In genomic region chr7:93828260-93828659, GRCh38 we compare ENCODE assay signal across 17 cellular contexts.
A peak's percentile ranks its signal among the peaks of the same experiment; 100 is the strongest.
DNase-seq lines count a peak whose midpoint lies in the region; ATAC-seq and TF ChIP-seq lines count a peak whose summit lies in the region.
"Had no signal": no experiment of that assay in that cellular context is flagged by ENCODE, and none has a peak within 500 bp of the region (broad histone marks: within the 10 kb centered on the region; RNA-seq: fewer than 3 reads in every experiment).

No MANE protein-coding gene starts in this region.

- WGBS in thyroid gland, 2 donors: 78 to 84% methylated on average over 5 of the region's 5 CpGs

- H3K36me3 ChIP-seq in KMS-11 (ENCODE audit: insufficient read depth) (no peaks in the 10 kb centered on the region), thyroid gland (no peaks in the 10 kb centered on the region)
- H3K36me3 ChIP-seq: heart left ventricle had no signal

- TF ChIP-seq CTCF in KMS-11 (conservative IDR thresholded peaks at IDR 0.05; ENCODE audit: low read depth, low read length): no peak
- no peak for TF ChIP-seq CTCF in thyroid gland (IDR thresholded peaks at IDR 0.05)

- peaks cover 11% of the 10 kb centered on the region for H3K4me1 ChIP-seq in KMS-11 (ENCODE audit: low read depth, poor library complexity, severe bottlenecking)
- no peaks in the 10 kb centered on the region for H3K4me1 ChIP-seq in thyroid gland
- H3K4me1 ChIP-seq: heart left ventricle, testis had no signal

- ATAC-seq in GM18498 (IDR thresholded peaks at IDR 0.05; ENCODE audit: unreplicated experiment): peak; percentile 87
- peak; percentile 80 for ATAC-seq in GM19455 (IDR thresholded peaks at IDR 0.05; ENCODE audit: unreplicated experiment)
- peak; percentile 62 for ATAC-seq in HG02852 (IDR thresholded peaks at IDR 0.05; ENCODE audit: unreplicated experiment)
- ATAC-seq: activated naive CD8-positive, alpha-beta T cell treated with anti-CD3 and anti-CD28 coated beads, Interleukin-2, amount 50 U/mL, for 24 hours; activated T-cell treated with anti-CD3 and anti-CD28 coated beads, Interleukin-2, amount 50 U/mL, for 4 hours; heart left ventricle; natural killer cell had no signal

- H3K27ac ChIP-seq in KMS-11 (no peak overlapping the region), thyroid gland (no peak overlapping the region)
- H3K27ac ChIP-seq: heart left ventricle, testis had no signal

- DNase-seq in thyroid gland: no peak
- no peak for DNase-seq in NCI-H446 (lab: John Stamatoyannopoulos, UW)
- no peak for DNase-seq in NCI-H1092 treated with DMSO at 0.1 percent for 48 hours (lab: John Stamatoyannopoulos, UW)
- DNase-seq in T-helper 2 cell treated with Interferon-gamma antibody and Interleukin-4, amounts not matched to agents 5 μg/mL and 100 μg/mL, for 36 hours (ENCODE audit: low spot score): no peak
- DNase-seq: activated CD4-positive, alpha-beta T cell treated with anti-CD3 and anti-CD28 coated beads, Interleukin-2, amount 50 U/mL, for 48 hours; activated naive CD8-positive, alpha-beta T cell treated with anti-CD3 and anti-CD28 coated beads, Interleukin-2, amount 50 U/mL, for 24 hours; activated T-cell treated with anti-CD3 and anti-CD28 coated beads, Interleukin-2, amount 50 U/mL, for 4 hours; CD8-positive, alpha-beta memory T cell; heart left ventricle; mammary epithelial cell; natural killer cell; NCI-H82; testis had no signal

- H3K27ac Mint-ChIP-seq in T-helper 2 cell treated with Interferon-gamma antibody and Interleukin-4, amounts not matched to agents 5 μg/mL and 100 μg/mL, for 36 hours: no peak overlapping the region
- H3K27ac Mint-ChIP-seq: activated naive CD8-positive, alpha-beta T cell treated with anti-CD3 and anti-CD28 coated beads, Interleukin-2, amount 50 U/mL, for 24 hours; CD8-positive, alpha-beta memory T cell; natural killer cell had no signal

- H3K27me3 ChIP-seq in KMS-11 (ENCODE audit: insufficient read depth, low read depth) (no peaks in the 10 kb centered on the region), thyroid gland (no peaks in the 10 kb centered on the region)
- H3K27me3 ChIP-seq: testis had no signal

- no peak overlapping the region for H3K4me3 ChIP-seq in KMS-11 (IDR thresholded peaks at IDR 0.05; ENCODE audit: insufficient read depth, low read depth, low read length)
- H3K4me3 ChIP-seq in thyroid gland (replicated peaks in 1 of 3): no peak overlapping the region
- H3K4me3 ChIP-seq: heart left ventricle, testis had no signal

- no peaks in the 10 kb centered on the region for H3K27me3 Mint-ChIP-seq in T-helper 2 cell treated with Interferon-gamma antibody and Interleukin-4, amounts not matched to agents 5 μg/mL and 100 μg/mL, for 36 hours (ENCODE audit: low read depth)
- H3K27me3 Mint-ChIP-seq: activated naive CD8-positive, alpha-beta T cell treated with anti-CD3 and anti-CD28 coated beads, Interleukin-2, amount 50 U/mL, for 24 hours; CD8-positive, alpha-beta memory T cell had no signal

- H2AFZ ChIP-seq in KMS-11 (ENCODE audit: low read depth): no peak overlapping the region

- TF ChIP-seq POLR2A in thyroid gland (IDR thresholded peaks at IDR 0.05): no peak

- H3K4me2 ChIP-seq in KMS-11: peak overlapping the region; percentile 12; the same call in 1 of the 2 replicates

- no peak overlapping the region for H3K4me3 Mint-ChIP-seq in T-helper 2 cell treated with Interferon-gamma antibody and Interleukin-4, amounts not matched to agents 5 μg/mL and 100 μg/mL, for 36 hours
- H3K4me3 Mint-ChIP-seq: activated naive CD8-positive, alpha-beta T cell treated with anti-CD3 and anti-CD28 coated beads, Interleukin-2, amount 50 U/mL, for 24 hours; activated T-cell treated with anti-CD3 and anti-CD28 coated beads, Interleukin-2, amount 50 U/mL, for 4 hours; CD8-positive, alpha-beta memory T cell; natural killer cell had no signal

- H4K20me1 ChIP-seq in KMS-11 (ENCODE audit: insufficient read depth): no peaks in the 10 kb centered on the region

- no peaks in the 10 kb centered on the region for H3K9me3 Mint-ChIP-seq in T-helper 2 cell treated with Interferon-gamma antibody and Interleukin-4, amounts not matched to agents 5 μg/mL and 100 μg/mL, for 36 hours
- H3K9me3 Mint-ChIP-seq: activated naive CD8-positive, alpha-beta T cell treated with anti-CD3 and anti-CD28 coated beads, Interleukin-2, amount 50 U/mL, for 24 hours; activated T-cell treated with anti-CD3 and anti-CD28 coated beads, Interleukin-2, amount 50 U/mL, for 4 hours; natural killer cell had no signal

- intact Hi-C loops in thyroid gland (cut with DNase I): no loop called here

- no peak overlapping the region for H3K9ac ChIP-seq in KMS-11

- no peaks in the 10 kb centered on the region for H3K36me3 Mint-ChIP-seq in T-helper 2 cell treated with Interferon-gamma antibody and Interleukin-4, amounts not matched to agents 5 μg/mL and 100 μg/mL, for 36 hours (ENCODE audit: low read depth)
- H3K36me3 Mint-ChIP-seq: CD8-positive, alpha-beta memory T cell; natural killer cell had no signal

- H3K79me2 ChIP-seq in KMS-11 (ENCODE audit: insufficient read depth, low read depth): no peaks in the 10 kb centered on the region

- H3K4me1 Mint-ChIP-seq in T-helper 2 cell treated with Interferon-gamma antibody and Interleukin-4, amounts not matched to agents 5 μg/mL and 100 μg/mL, for 36 hours (ENCODE audit: low read depth): no peaks in the 10 kb centered on the region
- H3K4me1 Mint-ChIP-seq: activated naive CD8-positive, alpha-beta T cell treated with anti-CD3 and anti-CD28 coated beads, Interleukin-2, amount 50 U/mL, for 24 hours; CD8-positive, alpha-beta memory T cell; natural killer cell had no signal

- no peaks in the 10 kb centered on the region for H3K9me3 ChIP-seq in thyroid gland
- H3K9me3 ChIP-seq: heart left ventricle, testis had no signal
